Comparison of ENCODE assay signal across 11 cellular contexts in the genomic region with DNA sequence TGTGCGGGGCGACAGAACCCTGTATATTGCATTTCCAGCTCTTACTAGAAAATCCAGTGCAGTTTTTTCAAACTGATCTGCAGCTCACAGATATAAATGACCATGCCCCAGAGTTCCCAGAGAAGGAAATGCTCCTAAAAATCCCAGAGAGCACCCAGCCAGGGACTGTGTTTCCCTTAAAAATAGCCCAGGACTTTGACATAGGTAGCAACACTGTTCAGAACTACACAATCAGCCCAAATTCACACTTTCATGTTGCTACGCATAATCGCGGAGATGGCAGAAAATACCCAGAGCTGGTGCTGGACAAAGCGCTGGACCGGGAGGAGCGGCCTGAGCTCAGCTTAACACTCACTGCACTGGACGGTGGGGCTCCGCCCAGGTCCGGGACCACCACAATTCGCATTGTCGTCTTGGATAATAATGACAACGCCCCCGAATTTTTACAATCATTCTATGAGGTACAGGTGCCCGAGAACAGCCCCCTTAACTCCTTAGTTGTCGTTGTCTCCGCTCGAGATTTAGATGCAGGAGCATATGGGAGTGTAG. TPM values are rescaled to one million over a fixed set of nuclear protein-coding genes. Genes with fewer than 3 reads are reported as not detected.
DNase-seq lines count a peak whose midpoint lies in the region; ATAC-seq and TF ChIP-seq lines count a peak whose summit lies in the region.
"Had no signal": no experiment of that assay in that cellular context is flagged by ENCODE, and none has a peak within 500 bp of the region (broad histone marks: within the 10 kb centered on the region; RNA-seq: fewer than 3 reads in every experiment).

No MANE protein-coding gene starts in this region.

- H3K4me1 ChIP-seq in breast epithelium = no peaks in the 10 kb centered on the region
- H3K4me1 ChIP-seq in muscle layer of colon (ENCODE audit: insufficient read depth, low read length) = no peaks in the 10 kb centered on the region
- peaks cover 0 to 3% (median 0%) of the 10 kb centered on the region in 5 donors for H3K4me1 ChIP-seq in subcutaneous abdominal adipose tissue (ENCODE audit: control insufficient read depth in 5 of 5, insufficient read depth in 5 of 5, low read length in 5 of 5)

- H3K27me3 ChIP-seq in breast epithelium = no peaks in the 10 kb centered on the region
- H3K27me3 ChIP-seq in muscle layer of colon (ENCODE audit: control insufficient read depth in 1 of 2, insufficient read depth in 2 of 2, low read length in 2 of 2) = no peaks in the 10 kb centered on the region
- H3K27me3 ChIP-seq in subcutaneous abdominal adipose tissue (ENCODE audit: control insufficient read depth in 5 of 5, insufficient read depth in 4 of 5, low read length in 5 of 5) = no peaks in the 10 kb centered on the region

- no peak for TF ChIP-seq POLR2A in breast epithelium (IDR thresholded peaks at IDR 0.05)

- no peak overlapping the region for H3K27ac ChIP-seq in breast epithelium
- H3K27ac ChIP-seq in muscle layer of colon (ENCODE audit: low read depth, low read length) = no peak overlapping the region
- H3K27ac ChIP-seq in subcutaneous abdominal adipose tissue (ENCODE audit: low read depth, low read length) = no peak overlapping the region

- H3K9me3 ChIP-seq in breast epithelium = peaks cover 53 to 86% of the 10 kb centered on the region in 2 donors
- peaks cover 21% of the 10 kb centered on the region for H3K9me3 ChIP-seq in muscle layer of colon (ENCODE audit: low read length)
- peaks cover 20 to 56% (median 50%) of the 10 kb centered on the region in 5 donors for H3K9me3 ChIP-seq in subcutaneous abdominal adipose tissue (ENCODE audit: control insufficient read depth in 5 of 5, low read length in 5 of 5)

- ATAC-seq in GM19023 (IDR thresholded peaks at IDR 0.05; ENCODE audit: unreplicated experiment) = no peak
- ATAC-seq: activated CD4-positive, CD25-positive, alpha-beta regulatory T cell treated with anti-CD3 and anti-CD28 coated beads, Interleukin-2, amount 50 U/mL, for 24 hours had no signal

- no peak for DNase-seq in LNCaP clone FGC (ENCODE audit: low read depth)
- DNase-seq in breast epithelium (ENCODE audit: low spot score in 2 of 2) = no peak
- no peak for DNase-seq in NK-92 (lab: John Stamatoyannopoulos, UW; ENCODE audit: unreplicated experiment)
- no peak for DNase-seq in medulla oblongata (ENCODE audit: extremely low spot score)
- DNase-seq: cerebellar nuclear complex, left cardiac atrium had no signal

- H3K36me3 ChIP-seq in breast epithelium (no peaks in the 10 kb centered on the region), muscle layer of colon (ENCODE audit: insufficient read depth, low read length) (no peaks in the 10 kb centered on the region), subcutaneous abdominal adipose tissue (ENCODE audit: control insufficient read depth in 5 of 5, insufficient read depth in 5 of 5, low read length in 5 of 5) (no peaks in the 10 kb centered on the region)

- intact Hi-C loops in breast epithelium (cut with DNase I; ENCODE audit: low total_unique reads) = no loop called here

- H3K4me3 ChIP-seq in LNCaP clone FGC (ENCODE audit: low read depth, low read length) (peak overlapping the region; percentile 76), breast epithelium (peak overlapping the region; percentile 29 to 56 (median 41)), muscle layer of colon (ENCODE audit: low read depth in 1 of 2, low read length in 2 of 2) (peak overlapping the region; percentile 11 to 36), subcutaneous abdominal adipose tissue (ENCODE audit: low read depth in 1 of 5, low read length in 5 of 5) (peak overlapping the region; percentile 51 to 70 (median 58))

- TF ChIP-seq CTCF in LNCaP clone FGC (IDR thresholded peaks at IDR 0.05; ENCODE audit: control insufficient read depth, extremely low read depth, insufficient read depth) (no peak), breast epithelium (IDR thresholded peaks at IDR 0.05) (no peak)

- H3K9ac ChIP-seq in muscle layer of colon (ENCODE audit: low read length) = no peak overlapping the region
- no peak overlapping the region for H3K9ac ChIP-seq in subcutaneous abdominal adipose tissue (ENCODE audit: low read length in 5 of 5)

RNA-seq across cellular contexts. Expression of a gene that starts 0.8 kb away (rescaled TPM):
- total RNA-seq in breast epithelium = 1 to 10 TPM; 3.4 to 9.8 (median 6.4) TPM
- total RNA-seq: M059J had no signal

RNA-seq across cellular contexts. Expression of a gene that starts 14.1 kb away (rescaled TPM):
- 1 to 10 TPM; 1.4 to 3.6 (median 2.2) TPM for total RNA-seq in breast epithelium

RNA-seq across cellular contexts. Expression of a gene that starts 14.2 kb away (rescaled TPM):
- 1 to 10 TPM; 7.5 to 9.2 (median 7.7) TPM for total RNA-seq in breast epithelium

RNA-seq across cellular contexts. Expression of a gene that starts 35.5 kb away (rescaled TPM):
- 1 to 10 TPM; 3.4 to 6.2 (median 5.4) TPM for total RNA-seq in breast epithelium

RNA-seq across cellular contexts. Expression of a gene that starts 36.7 kb away (rescaled TPM):
- 1 to 10 TPM; 2.3 to 4.6 (median 3.4) TPM for total RNA-seq in breast epithelium

Comparison
In these comparisons a context has a peak if more than half of its experiments do, and no peak if none do; other contexts are left out.
1. H3K4me3 ChIP-seq: peak in every context shown above with its lines; median percentile 76 in LNCaP clone FGC; 58 in subcutaneous abdominal adipose tissue; 41 in breast epithelium; 24 in muscle layer of colon.